9 cellular contexts compared by ENCODE assay signal in the genomic region with DNA sequence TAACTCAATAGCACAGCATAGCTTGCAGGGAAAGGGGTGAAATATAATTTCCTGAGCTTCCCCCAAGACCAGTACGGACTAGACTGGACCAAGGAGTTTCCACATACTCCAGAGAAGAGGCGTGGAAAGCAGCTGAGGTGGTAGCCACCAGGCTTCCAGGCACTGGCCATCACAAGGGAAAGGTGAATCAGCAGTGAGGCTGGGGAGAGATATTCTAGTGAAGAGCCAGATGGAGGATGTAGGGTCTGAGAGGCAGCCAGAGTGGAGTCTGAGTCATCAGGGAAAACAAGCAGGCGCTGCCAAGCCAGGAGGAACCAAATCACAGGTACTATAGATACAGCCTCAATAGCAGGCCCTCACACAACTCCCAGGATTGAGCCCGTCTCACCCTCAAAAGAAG. TPM values are rescaled to one million over a fixed set of nuclear protein-coding genes. Genes with fewer than 3 reads are reported as not detected.
DNase-seq lines count a peak whose midpoint lies in the region; ATAC-seq and TF ChIP-seq lines count a peak whose summit lies in the region.
"Had no signal": no experiment of that assay in that cellular context is flagged by ENCODE, and none has a peak within 500 bp of the region (broad histone marks: within the 10 kb centered on the region; RNA-seq: fewer than 3 reads in every experiment).

No MANE protein-coding gene starts in this region.

- no peaks in the 10 kb centered on the region for H3K9me3 ChIP-seq in HCT116 (ENCODE audit: control insufficient read depth in 1 of 2, insufficient read depth in 1 of 2, low read depth in 1 of 2, low read length in 2 of 2)

- H3K27ac ChIP-seq in HCT116 (ENCODE audit: low read depth, low read length): no peak overlapping the region

- H3K27me3 ChIP-seq in HCT116 (ENCODE audit: insufficient read depth, low read length): no peaks in the 10 kb centered on the region

- POLR2A ChIA-PET in HCT116 (lab: Charles Lee): no interaction called here

- no peaks in the 10 kb centered on the region for H3K36me3 Mint-ChIP-seq in activated T-helper 17 cell treated with anti-CD3 and anti-CD28 coated beads, Interleukin-2, amount 50 U/mL, for 72 hours (ENCODE audit: low read depth)
- peaks cover under 1% of the 10 kb centered on the region for H3K36me3 Mint-ChIP-seq in glutamatergic neuron (ENCODE audit: unreplicated experiment)

- H3K79me2 ChIP-seq in HCT116 (ENCODE audit: insufficient read depth, low read length): no peaks in the 10 kb centered on the region

- intact Hi-C loops in HCT116 (cut with micrococcal nuclease): no loop called here

- H3K4me1 ChIP-seq in HCT116 (ENCODE audit: control insufficient read depth in 1 of 2, insufficient read depth in 2 of 2, low read length in 2 of 2): peaks cover under 1 to 11% of the 10 kb centered on the region in 2 experiments; a peak in 3 of 4 replicates

- H4K20me1 ChIP-seq in HCT116 (ENCODE audit: insufficient read depth): no peaks in the 10 kb centered on the region

- H3K4me1 Mint-ChIP-seq in activated T-helper 17 cell treated with anti-CD3 and anti-CD28 coated beads, Interleukin-2, amount 50 U/mL, for 72 hours: peaks cover 6% of the 10 kb centered on the region
- no peaks in the 10 kb centered on the region for H3K4me1 Mint-ChIP-seq in glutamatergic neuron (ENCODE audit: low read depth, unreplicated experiment)

- H3K4me3 Mint-ChIP-seq in activated T-helper 17 cell treated with anti-CD3 and anti-CD28 coated beads, Interleukin-2, amount 50 U/mL, for 72 hours: no peak overlapping the region
- H3K4me3 Mint-ChIP-seq in glutamatergic neuron (ENCODE audit: unreplicated experiment): no peak overlapping the region

- no peak for TF ChIP-seq RAD21 in HCT116 (IDR thresholded peaks at IDR 0.05; ENCODE audit: low read depth)

- peak; percentile 41 for DNase-seq in AG09309 (ENCODE audit: low read depth)
- DNase-seq in HCT116 (ENCODE audit: low read depth, low spot score): no peak
- DNase-seq in islet precursor cell: peak; percentile 86
- DNase-seq in NCI-H1930 (lab: John Stamatoyannopoulos, UW): no peak
- no peak for DNase-seq in NCI-H2227 (lab: John Stamatoyannopoulos, UW; ENCODE audit: unreplicated experiment)
- no peak for DNase-seq in glutamatergic neuron
- DNase-seq: DND-41 had no signal

- H2AFZ ChIP-seq in HCT116 (ENCODE audit: low read depth, low read length, poor library complexity, severe bottlenecking): no peak overlapping the region

- H3K9me3 Mint-ChIP-seq in activated T-helper 17 cell treated with anti-CD3 and anti-CD28 coated beads, Interleukin-2, amount 50 U/mL, for 72 hours: no peaks in the 10 kb centered on the region
- H3K9me3 Mint-ChIP-seq in glutamatergic neuron (ENCODE audit: unreplicated experiment): peaks cover under 1% of the 10 kb centered on the region

- BruUV-seq in HCT116 (replicated peaks; lab: Mats Ljungman, UMichigan): no TSS peak

- no peaks in the 10 kb centered on the region for H3K27me3 Mint-ChIP-seq in activated T-helper 17 cell treated with anti-CD3 and anti-CD28 coated beads, Interleukin-2, amount 50 U/mL, for 72 hours
- H3K27me3 Mint-ChIP-seq in glutamatergic neuron (ENCODE audit: unreplicated experiment): no peaks in the 10 kb centered on the region

- TF ChIP-seq POLR2A in HCT116 (IDR thresholded peaks at IDR 0.05; ENCODE audit: borderline replicate concordance, extremely low read depth, insufficient read depth, insufficient read length): no peak

- no peaks in the 10 kb centered on the region for H3K9me2 ChIP-seq in HCT116 (ENCODE audit: insufficient read depth)

- H3K4me2 ChIP-seq in HCT116 (ENCODE audit: low read length): no peak overlapping the region

- peak; percentile 42; the same call in 1 of the 2 replicates for ATAC-seq in HCT116
- peak; percentile 85 for ATAC-seq in activated T-helper 17 cell treated with anti-CD3 and anti-CD28 coated beads, Interleukin-2, amount 50 U/mL, for 72 hours (replicated peaks)
- ATAC-seq in GM21381 (IDR thresholded peaks at IDR 0.05; ENCODE audit: unreplicated experiment): no peak

- H3K9ac ChIP-seq in HCT116 (ENCODE audit: low read length): no peak overlapping the region

- TF ChIP-seq CTCF in AG09309 (IDR thresholded peaks at IDR 0.05; ENCODE audit: control insufficient read depth, insufficient read depth, low read depth, low read length, missing control alignments) (no peak), HCT116 (IDR thresholded peaks at IDR 0.05 in 2 of 3, conservative IDR thresholded peaks at IDR 0.05 in 1 of 3; ENCODE audit: borderline replicate concordance in 1 of 3, insufficient read depth in 1 of 3, low read depth in 2 of 3, low read length in 2 of 3) (no peak), glutamatergic neuron (IDR thresholded peaks at IDR 0.05; ENCODE audit: partially characterized antibody, unreplicated experiment) (no peak)

- H3K36me3 ChIP-seq in HCT116 (ENCODE audit: control insufficient read depth in 1 of 2, insufficient read depth in 2 of 2, low read length in 2 of 2): no peaks in the 10 kb centered on the region

- no peak overlapping the region for H3K4me3 ChIP-seq in AG09309 (ENCODE audit: control insufficient read depth, low read depth, low read length)
- no peak overlapping the region for H3K4me3 ChIP-seq in HCT116 (replicated peaks in 1 of 2; ENCODE audit: low read depth in 1 of 2, low read length in 2 of 2)

- CTCF ChIA-PET in HCT116 (lab: Charles Lee): no interaction called here

- peak overlapping the region; percentile 11 for H3K27ac Mint-ChIP-seq in activated T-helper 17 cell treated with anti-CD3 and anti-CD28 coated beads, Interleukin-2, amount 50 U/mL, for 72 hours
- H3K27ac Mint-ChIP-seq in glutamatergic neuron (ENCODE audit: unreplicated experiment): no peak overlapping the region

- RAD21 ChIA-PET in HCT116 (lab: Charles Lee; ENCODE audit: low non-redundant PET in 1 of 2, low total read pairs in 2 of 2, uncharacterized antibody in 2 of 2, unreplicated experiment in 2 of 2): no interaction called here

TF ChIP-seq in HCT116, 20 proteins besides CTCF, POLR2A, EP300 and RAD21:
- 0 out of 2 replicates have a peak, but pooled peaks have one; percentile 24 for TF ChIP-seq FOSL1 (IDR thresholded peaks at IDR 0.05; ENCODE audit: low read depth)
- no peak for TF ChIP-seq CEBPB (IDR thresholded peaks at IDR 0.05; ENCODE audit: low read depth)
- 0 out of 2 replicates have a peak, but pooled peaks have one; percentile 22 for TF ChIP-seq JUND (IDR thresholded peaks at IDR 0.05)

RNA-seq across cellular contexts. Expression of gene RASA2, which starts 9.6 kb away (rescaled TPM):
- total RNA-seq in HCT116 (2021; ENCODE audit: unreplicated experiment): 12.8 TPM
- 1.9 and 2.9 TPM in 2 replicates for polyA plus RNA-seq in HCT116 (2012)
- 10 to 100 TPM; 36.6 to 41.1 TPM for total RNA-seq in activated T-helper 17 cell treated with anti-CD3 and anti-CD28 coated beads, Interleukin-2, amount 50 U/mL, for 72 hours
- total RNA-seq in glutamatergic neuron (ENCODE audit: unreplicated experiment): 13.2 TPM

Comparison
In these comparisons a context has a peak if more than half of its experiments do, and no peak if none do; other contexts are left out.
1. DNase-seq: peak in AG09309 (single experiment) and islet precursor cell (single experiment); none in HCT116 (single experiment), NCI-H1930 (0 of 2), NCI-H2227 (single experiment) and glutamatergic neuron (single experiment).